In the genomic region with DNA sequence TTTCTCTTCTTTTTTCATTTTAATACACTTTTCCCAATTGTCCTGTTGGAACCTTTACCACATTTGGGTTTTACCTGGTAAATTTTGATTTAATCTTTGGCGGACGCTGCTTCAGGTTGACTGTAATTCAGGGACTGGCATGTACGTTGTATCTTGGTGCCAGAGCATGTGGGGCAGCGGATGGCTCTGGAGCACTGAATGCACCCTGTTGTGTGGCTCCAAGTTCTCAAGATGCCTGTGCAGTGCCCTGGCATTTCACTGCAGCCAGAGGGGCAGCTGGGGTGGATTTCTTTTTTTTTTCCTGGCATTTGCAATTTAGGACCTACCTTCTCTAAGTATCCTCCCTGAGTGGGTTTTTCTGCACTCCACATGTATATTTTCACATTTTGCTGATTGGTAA, we compare ENCODE assay signal across 8 cellular contexts.
"Had no signal": no experiment of that assay in that cellular context is flagged by ENCODE, and none has a peak within 500 bp of the region (broad histone marks: within the 10 kb centered on the region; RNA-seq: fewer than 3 reads in every experiment).

No MANE protein-coding gene starts in this region.

- H3K27ac Mint-ChIP-seq: H9, HFFc6 had no signal

- H3K4me3 ChIP-seq: GM23248, HAP-1 had no signal

- H2AFZ ChIP-seq: GM23248 had no signal

- DNase-seq: GM23248, GOT3, H7, H9, HCEC 1CT, HFFc6 had no signal

- H3K27ac ChIP-seq: GM23248 had no signal

- H3K9me3 ChIP-seq: HAP-1 had no signal

- H3K4me3 Mint-ChIP-seq: H9, HFFc6 had no signal

- H3K4me1 ChIP-seq: HAP-1 had no signal

- H3K36me3 ChIP-seq: HAP-1 had no signal

- ATAC-seq: HCT116 had no signal

- H3K9me3 Mint-ChIP-seq: H9, HFFc6 had no signal
